In genomic region chrX:106415276-106415895, GRCh38 we compare ENCODE assay signal across 8 cellular contexts.
DNase-seq lines count a peak whose midpoint lies in the region; ATAC-seq, FAIRE-seq and TF ChIP-seq lines count a peak whose summit lies in the region.

No MANE protein-coding gene starts in this region.

- 35 to 41% (median 38%) methylated on average over 2 of the region's 2 CpGs for WGBS in small intestine, 3 donors

- CTCF ChIA-PET in Caco-2 (lab: Charles Lee) = no interaction called here

- H3K4me3 Mint-ChIP-seq in Caco-2 (ENCODE audit: unreplicated experiment) = no peak overlapping the region

- H3K36me3 ChIP-seq in Caco-2 (ENCODE audit: control insufficient read depth, insufficient read depth, low read length) = no peaks in the 10 kb centered on the region
- no peaks in the 10 kb centered on the region for H3K36me3 ChIP-seq in NT2/D1 (ENCODE audit: insufficient read depth, insufficient read length, low read length)
- H3K36me3 ChIP-seq in small intestine (ENCODE audit: control insufficient read depth in 2 of 2, insufficient read depth in 2 of 2, low read length in 2 of 2) = no peaks in the 10 kb centered on the region

- intact Hi-C loops in Caco-2 (cut with micrococcal nuclease; ENCODE audit: unreplicated experiment) = loop anchor here (5.0 kb wide), 1 partner anchor 377 kb away; no protein-coding TSS in a partner anchor

- no peaks in the 10 kb centered on the region for H3K4me1 Mint-ChIP-seq in Caco-2 (ENCODE audit: low read depth, unreplicated experiment)

- no peaks in the 10 kb centered on the region for H3K4me1 ChIP-seq in Caco-2
- H3K4me1 ChIP-seq in NT2/D1 (ENCODE audit: insufficient read depth, insufficient read length) = no peaks in the 10 kb centered on the region
- no peaks in the 10 kb centered on the region for H3K4me1 ChIP-seq in small intestine (ENCODE audit: control insufficient read depth in 2 of 2, insufficient read depth in 1 of 2, low read depth in 1 of 2, low read length in 1 of 2)

- no TSS peak for BruUV-seq in Caco-2 (replicated peaks; lab: Mats Ljungman, UMichigan)

- H3K27me3 Mint-ChIP-seq in Caco-2 (ENCODE audit: insufficient read depth, unreplicated experiment) = peaks cover 10% of the 10 kb centered on the region

- FAIRE-seq in small intestine (lab: Jason Lieb, UNC) = no peak

- H3K9ac ChIP-seq in NT2/D1 (ENCODE audit: insufficient read length, low read depth) = no peak overlapping the region

- no peak overlapping the region for H3K27ac Mint-ChIP-seq in Caco-2 (ENCODE audit: unreplicated experiment)

- peak; percentile 93 for ATAC-seq in GM18867 (IDR thresholded peaks at IDR 0.05; ENCODE audit: unreplicated experiment)
- peak; percentile 59 for ATAC-seq in HG03045 (IDR thresholded peaks at IDR 0.05; ENCODE audit: unreplicated experiment)

- DNase-seq in Caco-2 (peak in 1 of 2 experiments; percentile 9), NT2/D1 (ENCODE audit: low read depth, low spot score) (peak; percentile 20), epithelial cell of proximal tubule (ENCODE audit: low read depth) (no peak), small intestine (peak; percentile 38), 8988T (no peak), NCI-H1048 (lab: John Stamatoyannopoulos, UW) (no peak)

- H3K27me3 ChIP-seq in Caco-2 (replicated peaks; ENCODE audit: control insufficient read depth, insufficient read depth, low read length) (no peaks in the 10 kb centered on the region), NT2/D1 (ENCODE audit: insufficient read depth, insufficient read length) (no peaks in the 10 kb centered on the region), small intestine (ENCODE audit: control insufficient read depth in 2 of 2, insufficient read depth in 2 of 2, low read length in 2 of 2) (no peaks in the 10 kb centered on the region)

- H3K9me3 ChIP-seq in Caco-2 = no peaks in the 10 kb centered on the region
- H3K9me3 ChIP-seq in NT2/D1 (ENCODE audit: insufficient read depth, low read length) = no peaks in the 10 kb centered on the region
- H3K9me3 ChIP-seq in small intestine (ENCODE audit: control insufficient read depth, low read depth) = no peaks in the 10 kb centered on the region

- no peak overlapping the region for H3K27ac ChIP-seq in small intestine (ENCODE audit: low read depth in 1 of 2, low read length in 1 of 2)

- H3K36me3 Mint-ChIP-seq in Caco-2 (ENCODE audit: insufficient read depth, unreplicated experiment) = no peaks in the 10 kb centered on the region

- H3K9me3 Mint-ChIP-seq in Caco-2 (ENCODE audit: unreplicated experiment) = no peaks in the 10 kb centered on the region

- TF ChIP-seq CTCF in Caco-2 (IDR thresholded peaks at IDR 0.05; ENCODE audit: insufficient read depth in 1 of 2, low read depth in 1 of 2, low read length in 1 of 2, severe bottlenecking in 1 of 2, unreplicated experiment in 1 of 2) (peak; percentile 19 to 53), epithelial cell of proximal tubule (conservative IDR thresholded peaks at IDR 0.05; ENCODE audit: low read depth, low read length) (peak; percentile 63)

- POLR2A ChIA-PET in Caco-2 (lab: Charles Lee) = no interaction called here

- H3K4me3 ChIP-seq in Caco-2 (ENCODE audit: low read depth, low read length) (no peak overlapping the region), NT2/D1 (ENCODE audit: insufficient read length, low read depth) (no peak overlapping the region), epithelial cell of proximal tubule (ENCODE audit: low read depth, low read length) (no peak overlapping the region), small intestine (ENCODE audit: low read depth in 1 of 2, low read length in 2 of 2) (no peak overlapping the region)

Comparison
In these comparisons a context has a peak if more than half of its experiments do, and no peak if none do; other contexts are left out.
1. DNase-seq: peak in NT2/D1 (single experiment) and small intestine (single experiment); none in epithelial cell of proximal tubule (single experiment), 8988T (single experiment) and NCI-H1048 (single experiment).